ENCODE assay signal across 8 cellular contexts in the genomic region with DNA sequence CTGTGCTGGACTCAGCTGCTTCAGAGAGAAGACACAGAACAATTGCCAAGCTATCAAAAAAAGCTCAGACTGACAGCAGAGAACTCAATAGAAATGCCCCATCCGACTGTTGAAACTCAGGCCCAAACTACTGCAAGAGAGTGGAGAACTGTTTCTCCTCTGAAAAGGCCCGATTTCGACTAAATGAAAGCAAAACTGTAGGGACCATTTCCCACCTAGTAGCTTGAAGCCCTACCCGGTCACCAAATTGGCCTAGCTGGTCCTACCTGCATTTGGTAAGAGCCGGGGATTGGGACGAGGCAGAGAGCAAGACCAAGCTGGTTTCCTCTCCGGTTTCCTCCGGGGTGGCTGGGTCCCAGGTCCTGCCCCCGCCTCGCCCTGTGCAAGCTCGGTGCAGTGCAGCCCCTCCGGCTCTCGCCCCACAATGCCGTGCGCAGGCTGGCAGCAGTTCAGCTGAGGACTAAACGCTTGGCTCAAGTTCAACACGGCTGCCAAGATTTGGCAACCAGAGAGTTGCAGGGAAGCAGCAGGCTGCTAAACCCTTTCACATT.
A peak's percentile ranks its signal among the peaks of the same experiment; 100 is the strongest.
DNase-seq lines count a peak whose midpoint lies in the region; ATAC-seq, FAIRE-seq and TF ChIP-seq lines count a peak whose summit lies in the region.

No MANE protein-coding gene starts in this region.

- intact Hi-C loops in right lobe of liver (cut with DNase I) = no loop called here
- intact Hi-C loops in HepG2 (cut with micrococcal nuclease; ENCODE audit: unreplicated experiment) = loop anchor here (5.0 kb wide), 1 partner anchor 1290 kb away; no protein-coding TSS in a partner anchor
- intact Hi-C loops in gastrocnemius medialis (cut with DNase I; ENCODE audit: low total_unique reads) = no loop called here
- intact Hi-C loops in uterus (cut with DNase I; ENCODE audit: low total_unique reads) = no loop called here

- H3K4me3 ChIP-seq in right lobe of liver = peak overlapping the region in 2 of 3 donors; percentile 1 to 4
- H3K4me3 ChIP-seq in HepG2 (replicated peaks in 1 of 3; ENCODE audit: insufficient read depth in 1 of 3, low read depth in 2 of 3, low read length in 3 of 3) = no peak overlapping the region
- peak overlapping the region; percentile 15 to 45 (median 36) for H3K4me3 ChIP-seq in gastrocnemius medialis
- peak overlapping the region; percentile 37 to 40 for H3K4me3 ChIP-seq in uterus

- in situ Hi-C loops in HepG2 (cut with HindIII; ENCODE audit: extremely low pct_ligation_motif_present, low pct_unique_long_range_greater_than_20kb) = loop anchor here (25.0 kb wide), 1 partner anchor 1285 kb away; the partner anchor contains the start of gene BCL11B
- in situ Hi-C loops in gastrocnemius medialis (cut with MboI; ENCODE audit: low sequenced_read_pairs in 4 of 4) = no loop called here

- no peaks in the 10 kb centered on the region for H3K79me2 ChIP-seq in HepG2 (ENCODE audit: insufficient read depth, low read length)

- no peak for TF ChIP-seq CTCF in right lobe of liver (IDR thresholded peaks at IDR 0.05)
- no peak for TF ChIP-seq CTCF in HepG2 (CRISPR knock-in tag; IDR thresholded peaks at IDR 0.05)
- TF ChIP-seq CTCF in gastrocnemius medialis (IDR thresholded peaks at IDR 0.05 in 4 of 5, conservative IDR thresholded peaks at IDR 0.05 in 1 of 5) = no peak
- no peak for TF ChIP-seq CTCF in uterus (IDR thresholded peaks at IDR 0.05)

- peaks cover 14 to 20% of the 10 kb centered on the region in 2 donors for H3K36me3 Mint-ChIP-seq in activated T-cell treated with anti-CD3 and anti-CD28 coated beads, Interleukin-2, amount 50 U/mL, for 72 hours (ENCODE audit: insufficient read depth in 2 of 2)

- FAIRE-seq in HepG2 (lab: Jason Lieb, UNC) = no peak
- no peak for FAIRE-seq in frontal cortex (lab: Jason Lieb, UNC)

- TF ChIP-seq EP300 in HepG2 (IDR thresholded peaks at IDR 0.05; ENCODE audit: low read depth in 2 of 2, low read length in 2 of 2) (no peak), HepG2 (CRISPR knock-in tag; IDR thresholded peaks at IDR 0.05; ENCODE audit: borderline replicate concordance) (no peak)

- peaks cover 68% of the 10 kb centered on the region for H3K4me1 Mint-ChIP-seq in activated T-cell treated with anti-CD3 and anti-CD28 coated beads, Interleukin-2, amount 50 U/mL, for 72 hours (ENCODE audit: low read depth)

- H3K4me2 ChIP-seq in HepG2 (ENCODE audit: low read depth, low read length) = no peak overlapping the region

- no peaks in the 10 kb centered on the region for H3K4me1 ChIP-seq in right lobe of liver
- no peaks in the 10 kb centered on the region for H3K4me1 ChIP-seq in HepG2 (ENCODE audit: insufficient read depth, low read length)
- no peaks in the 10 kb centered on the region for H3K4me1 ChIP-seq in gastrocnemius medialis
- H3K4me1 ChIP-seq in uterus = peaks cover 8 to 10% of the 10 kb centered on the region in 2 donors

- H3K27me3 ChIP-seq in right lobe of liver (no peaks in the 10 kb centered on the region), HepG2 (ENCODE audit: control insufficient read depth in 1 of 2, insufficient read depth in 2 of 2, low read length in 2 of 2) (no peaks in the 10 kb centered on the region), gastrocnemius medialis (no peaks in the 10 kb centered on the region), uterus (no peaks in the 10 kb centered on the region)

- H4K20me1 ChIP-seq in HepG2 (ENCODE audit: insufficient read depth, low read length) = no peaks in the 10 kb centered on the region

- H3K27ac ChIP-seq in right lobe of liver (no peak overlapping the region), HepG2 (ENCODE audit: extremely low read length, insufficient read depth, low read length) (no peak overlapping the region), gastrocnemius medialis (peak overlapping the region in 1 of 4 donors; percentile 22), uterus (peak overlapping the region; percentile 82 to 86)

- POLR2A ChIA-PET in HepG2 (lab: Yijun Ruan, JAX) = no interaction called here

- no peak for TF ChIP-seq POLR2A in right lobe of liver (IDR thresholded peaks at IDR 0.05)
- no peak for TF ChIP-seq POLR2A in HepG2 (IDR thresholded peaks at IDR 0.05; ENCODE audit: insufficient read depth in 1 of 2, low read depth in 2 of 2, low read length in 2 of 2)
- TF ChIP-seq POLR2A in gastrocnemius medialis (IDR thresholded peaks at IDR 0.05) = no peak
- no peak for TF ChIP-seq POLR2A in uterus (IDR thresholded peaks at IDR 0.05)

- no peak overlapping the region for H3K9ac ChIP-seq in HepG2 (ENCODE audit: insufficient read depth, low read depth, low read length)

- H3K36me3 ChIP-seq in right lobe of liver (no peaks in the 10 kb centered on the region), HepG2 (replicated peaks in 1 of 2; ENCODE audit: control insufficient read depth in 1 of 2, insufficient read depth in 2 of 2, low read length in 2 of 2) (no peaks in the 10 kb centered on the region), gastrocnemius medialis (no peaks in the 10 kb centered on the region), uterus (no peaks in the 10 kb centered on the region)

- no peak for TF ChIP-seq RAD21 in HepG2 (CRISPR knock-in tag; IDR thresholded peaks at IDR 0.05)

- no peaks in the 10 kb centered on the region for H3K27me3 Mint-ChIP-seq in activated T-cell treated with anti-CD3 and anti-CD28 coated beads, Interleukin-2, amount 50 U/mL, for 72 hours (ENCODE audit: low read depth)

- no peak overlapping the region for H2AFZ ChIP-seq in HepG2 (ENCODE audit: low read length)

- ATAC-seq in right lobe of liver (peak; percentile 35 to 64 (median 54)), HepG2 (no peak), gastrocnemius medialis (peak; percentile 10 to 27), GM19023 (IDR thresholded peaks at IDR 0.05; ENCODE audit: unreplicated experiment) (no peak)
- peak; percentile 91 for ATAC-seq in activated T-cell treated with anti-CD3 and anti-CD28 coated beads, Interleukin-2, amount 50 U/mL, for 72 hours (replicated peaks in 1 of 2)

- no TSS peak for BruUV-seq in HepG2 (replicated peaks; lab: Mats Ljungman, UMichigan)

- WGBS in right lobe of liver (ENCODE audit: insufficient coverage, low coverage, low lambda C conversion rate, missing lambda C conversion rate) = 52% methylated on average over 7 of the region's 17 CpGs
- 5% methylated on average over 4 of the region's 17 CpGs for WGBS in HepG2 (ENCODE audit: low lambda C conversion rate)

- H3K9me3 ChIP-seq in right lobe of liver (no peaks in the 10 kb centered on the region), HepG2 (ENCODE audit: low read length) (peaks cover 46% of the 10 kb centered on the region), gastrocnemius medialis (no peaks in the 10 kb centered on the region), uterus (no peaks in the 10 kb centered on the region)

- peak overlapping the region; percentile 89 to 97 for H3K4me3 Mint-ChIP-seq in activated T-cell treated with anti-CD3 and anti-CD28 coated beads, Interleukin-2, amount 50 U/mL, for 72 hours

- peak overlapping the region; percentile 99 for H3K27ac Mint-ChIP-seq in activated T-cell treated with anti-CD3 and anti-CD28 coated beads, Interleukin-2, amount 50 U/mL, for 72 hours

- H3K9me3 Mint-ChIP-seq in activated T-cell treated with anti-CD3 and anti-CD28 coated beads, Interleukin-2, amount 50 U/mL, for 72 hours = peaks cover 0 to 1% of the 10 kb centered on the region in 2 donors

- DNase-seq in right lobe of liver (peak; percentile 36 to 66 (median 54)), HepG2 (ENCODE audit: low spot score) (no peak), frontal cortex (ENCODE audit: low spot score in 2 of 2) (peak; percentile 10 to 38), gastrocnemius medialis (peak; percentile 3 to 26), uterus (peak; percentile 81 to 86), HuH-7 (ENCODE audit: low spot score) (no peak)
- DNase-seq in activated T-cell treated with anti-CD3 and anti-CD28 coated beads, Interleukin-2, amount 50 U/mL, for 72 hours = peak; percentile 83 to 86

- CTCF ChIA-PET in HepG2 (lab: Yijun Ruan, JAX; ENCODE audit: low intra/inter-chr PET ratio, low total read pairs) = no interaction called here

TF ChIP-seq in HepG2, 621 proteins besides CTCF, POLR2A, EP300 and RAD21 (continues in another document):
- TF ChIP-seq, protein P1, sequence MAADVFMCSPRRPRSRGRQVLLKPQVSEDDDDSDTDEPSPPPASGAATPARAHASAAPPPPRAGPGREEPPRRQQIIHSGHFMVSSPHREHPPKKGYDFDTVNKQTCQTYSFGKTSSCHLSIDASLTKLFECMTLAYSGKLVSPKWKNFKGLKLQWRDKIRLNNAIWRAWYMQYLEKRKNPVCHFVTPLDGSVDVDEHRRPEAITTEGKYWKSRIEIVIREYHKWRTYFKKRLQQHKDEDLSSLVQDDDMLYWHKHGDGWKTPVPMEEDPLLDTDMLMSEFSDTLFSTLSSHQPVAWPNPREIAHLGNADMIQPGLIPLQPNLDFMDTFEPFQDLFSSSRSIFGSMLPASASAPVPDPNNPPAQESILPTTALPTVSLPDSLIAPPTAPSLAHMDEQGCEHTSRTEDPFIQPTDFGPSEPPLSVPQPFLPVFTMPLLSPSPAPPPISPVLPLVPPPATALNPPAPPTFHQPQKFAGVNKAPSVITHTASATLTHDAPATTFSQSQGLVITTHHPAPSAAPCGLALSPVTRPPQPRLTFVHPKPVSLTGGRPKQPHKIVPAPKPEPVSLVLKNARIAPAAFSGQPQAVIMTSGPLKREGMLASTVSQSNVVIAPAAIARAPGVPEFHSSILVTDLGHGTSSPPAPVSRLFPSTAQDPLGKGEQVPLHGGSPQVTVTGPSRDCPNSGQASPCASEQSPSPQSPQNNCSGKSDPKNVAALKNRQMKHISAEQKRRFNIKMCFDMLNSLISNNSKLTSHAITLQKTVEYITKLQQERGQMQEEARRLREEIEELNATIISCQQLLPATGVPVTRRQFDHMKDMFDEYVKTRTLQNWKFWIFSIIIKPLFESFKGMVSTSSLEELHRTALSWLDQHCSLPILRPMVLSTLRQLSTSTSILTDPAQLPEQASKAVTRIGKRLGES (CRISPR knock-in tag; IDR thresholded peaks at IDR 0.05; ENCODE audit: borderline replicate concordance) = no peak
- TF ChIP-seq ZEB1 (IDR thresholded peaks at IDR 0.05; ENCODE audit: insufficient replicate concordance, low read depth) = no peak
- TF ChIP-seq ATF4 (CRISPR knock-in tag; IDR thresholded peaks at IDR 0.05) = no peak
- no peak for TF ChIP-seq PLSCR1 (CRISPR knock-in tag; IDR thresholded peaks at IDR 0.05; ENCODE audit: borderline replicate concordance)

Comparison
In these comparisons a context has a peak if more than half of its experiments do, and no peak if none do; other contexts are left out.
1. ATAC-seq: peak in right lobe of liver (4 of 4), activated T-cell treated with anti-CD3 and anti-CD28 coated beads, Interleukin-2, amount 50 U/mL, for 72 hours (2 of 2) and gastrocnemius medialis (2 of 2); none in HepG2 (single experiment) and GM19023 (single experiment).
2. DNase-seq: peak in right lobe of liver (3 of 3), activated T-cell treated with anti-CD3 and anti-CD28 coated beads, Interleukin-2, amount 50 U/mL, for 72 hours (2 of 2), frontal cortex (2 of 2), gastrocnemius medialis (2 of 2) and uterus (2 of 2); none in HepG2 (single experiment) and HuH-7 (single experiment).
3. H3K4me3 ChIP-seq: peak in right lobe of liver (2 of 3), gastrocnemius medialis (4 of 4) and uterus (2 of 2); none in HepG2 (0 of 3).
4. H3K27ac ChIP-seq: peak in uterus (2 of 2); none in right lobe of liver (0 of 3) and HepG2 (single experiment).